ENCODE assay signal across 8 cellular contexts in genomic region chrX:33336783-33337182, GRCh38.
A peak's percentile ranks its signal among the peaks of the same experiment; 100 is the strongest.
DNase-seq lines count a peak whose midpoint lies in the region; ATAC-seq, FAIRE-seq and TF ChIP-seq lines count a peak whose summit lies in the region.

No MANE protein-coding gene starts in this region.

- H2BK120ac ChIP-seq in mesendoderm (ENCODE audit: low read depth, low read length): no peak overlapping the region

- peak; percentile 19; the same call in 1 of the 2 replicates for TF ChIP-seq RAD21 in Ishikawa (IDR thresholded peaks at IDR 0.05; ENCODE audit: low read depth)
- TF ChIP-seq RAD21 in GM12878 (IDR thresholded peaks at IDR 0.05; ENCODE audit: insufficient read depth, low read depth, low read length): peak; percentile 42; the same call in 1 of the 2 replicates

- no peak overlapping the region for H3K4me2 ChIP-seq in GM12878 (ENCODE audit: control insufficient read depth, insufficient read depth)
- H3K4me2 ChIP-seq in mesendoderm (ENCODE audit: low read length): no peak overlapping the region

- DNase-seq in DMS53 treated with DMSO at 0.1 percent for 48 hours (lab: John Stamatoyannopoulos, UW; ENCODE audit: unreplicated experiment): peak; percentile 41
- DNase-seq in GM12878 (ENCODE audit: low read depth, low spot score): no peak
- peak; percentile 26 for DNase-seq in mesendoderm
- no peak for DNase-seq in central memory CD4-positive, alpha-beta T cell
- no peak for DNase-seq in activated gamma-delta T cell treated with Interleukin-2 at 50 U/mL for 16 hours
- no peak for DNase-seq in T-helper 1 cell

- H2AFZ ChIP-seq in GM12878 (ENCODE audit: control insufficient read depth, low read depth, low read length): no peak overlapping the region

- H3K4me1 ChIP-seq in GM12878 (ENCODE audit: control insufficient read depth, insufficient read depth, low read length) (no peaks in the 10 kb centered on the region), mesendoderm (ENCODE audit: control insufficient read depth, low read depth, low read length) (no peaks in the 10 kb centered on the region)

- H3K4me3 ChIP-seq in GM12878 (no peak overlapping the region), mesendoderm (ENCODE audit: low read length) (no peak overlapping the region)

- peak; percentile 77 for ATAC-seq in GM12878
- ATAC-seq in HG03442 (IDR thresholded peaks at IDR 0.05; ENCODE audit: unreplicated experiment): no peak

- H4K20me1 ChIP-seq in GM12878 (ENCODE audit: control insufficient read depth, insufficient read depth): no peaks in the 10 kb centered on the region

- CTCF ChIA-PET in GM12878 (lab: Yijun Ruan, JAX): interaction anchor here (1.1 to 1.6 kb wide), 3 partner anchors 807 to 928 kb away, joined by 4 to 5 read pairs (median 5); no protein-coding TSS in a partner anchor

- no peaks in the 10 kb centered on the region for H3K9me3 ChIP-seq in GM12878 (replicated peaks; ENCODE audit: control insufficient read depth, insufficient read depth, low read length)

- H2AK5ac ChIP-seq in mesendoderm (ENCODE audit: low read length): no peak overlapping the region

- RAD21 ChIA-PET in GM12878 (lab: Charles Lee; ENCODE audit: unreplicated experiment): no interaction called here

- H3K79me2 ChIP-seq in GM12878 (ENCODE audit: control insufficient read depth, insufficient read depth, low read length): no peaks in the 10 kb centered on the region
- H3K79me2 ChIP-seq in mesendoderm (ENCODE audit: control insufficient read depth, insufficient read depth, low read length): no peaks in the 10 kb centered on the region

- no peak overlapping the region for H3K4ac ChIP-seq in mesendoderm (ENCODE audit: low read depth, low read length)

- WGBS in GM12878 (ENCODE audit: insufficient coverage, insufficient replicate concordance, low lambda C conversion rate, missing lambda C conversion rate): 7% methylated on average over 6 of the region's 6 CpGs
- no CpG with 5 or more reads among the region's 6 CpGs for WGBS in mesendoderm (ENCODE audit: extremely low coverage, insufficient coverage, low lambda C conversion rate)

- POLR2A ChIA-PET in GM12878 (lab: Charles Lee): no interaction called here

- H3K36me3 ChIP-seq in GM12878 (ENCODE audit: control insufficient read depth in 2 of 2, insufficient read depth in 2 of 2, low read length in 1 of 2): no peaks in the 10 kb centered on the region
- no peaks in the 10 kb centered on the region for H3K36me3 ChIP-seq in mesendoderm (ENCODE audit: control insufficient read depth, insufficient read depth, low read length)

- no peak overlapping the region for H3K27ac ChIP-seq in GM12878 (ENCODE audit: control insufficient read depth, insufficient read depth)
- H3K27ac ChIP-seq in mesendoderm (ENCODE audit: low read depth, low read length): no peak overlapping the region

- no peak overlapping the region for H4K8ac ChIP-seq in mesendoderm (ENCODE audit: low read depth, low read length)

- FAIRE-seq in GM12878 (lab: Jason Lieb, UNC): no peak

- no peak overlapping the region for H4K5ac ChIP-seq in mesendoderm (ENCODE audit: low read length)

- no peak overlapping the region for H2BK15ac ChIP-seq in mesendoderm (replicated peaks; ENCODE audit: low read depth)

- H3K79me1 ChIP-seq in mesendoderm (ENCODE audit: low read length): no peaks in the 10 kb centered on the region

- H3K56ac ChIP-seq in mesendoderm (ENCODE audit: low read length): no peak overlapping the region

- no TSS peak for BruUV-seq in GM12878 (replicated peaks; lab: Mats Ljungman, UMichigan)

- intact Hi-C loops in GM12878 (cut with micrococcal nuclease; ENCODE audit: unreplicated experiment): loop anchor here (10.0 kb wide), 1 partner anchor 802 kb away; no protein-coding TSS in a partner anchor

- H3K23ac ChIP-seq in mesendoderm (ENCODE audit: low read length): no peak overlapping the region

- no peak for TF ChIP-seq POLR2A in GM12878 (IDR thresholded peaks at IDR 0.05; ENCODE audit: low read depth, low read length)

- H2BK5ac ChIP-seq in mesendoderm (ENCODE audit: low read length): no peak overlapping the region

- SMC1A ChIA-PET in GM12878 (lab: Charles Lee; ENCODE audit: uncharacterized antibody, unreplicated experiment): no interaction called here

- in situ Hi-C loops in GM12878 (cut with MboI): no loop called here

- H3K9ac ChIP-seq in GM12878 (ENCODE audit: control insufficient read depth, insufficient read depth, low read length) (no peak overlapping the region), mesendoderm (ENCODE audit: low read length) (no peak overlapping the region)

- TF ChIP-seq EP300 in Ishikawa (IDR thresholded peaks at IDR 0.05; ENCODE audit: borderline replicate concordance): no peak
- no peak for TF ChIP-seq EP300 in GM12878 (IDR thresholded peaks at IDR 0.05; ENCODE audit: borderline replicate concordance in 1 of 2, control insufficient read depth in 1 of 2, low read depth in 2 of 2, low read length in 2 of 2)

- H3K27me3 ChIP-seq in GM12878 (replicated peaks in 1 of 2; ENCODE audit: control insufficient read depth in 2 of 2, insufficient read depth in 2 of 2, low read length in 1 of 2) (no peaks in the 10 kb centered on the region), mesendoderm (ENCODE audit: insufficient read depth, low read length, poor library complexity) (no peaks in the 10 kb centered on the region)

- H3K18ac ChIP-seq in mesendoderm (ENCODE audit: low read length): no peak overlapping the region

- peak; percentile 21 to 25 (median 22); a peak in 4 of 6 replicates for TF ChIP-seq CTCF in GM12878 (IDR thresholded peaks at IDR 0.05 in 2 of 3, conservative IDR thresholded peaks at IDR 0.05 in 1 of 3; ENCODE audit: control insufficient read depth in 2 of 3, extremely low read depth in 1 of 3, insufficient read depth in 1 of 3, low read depth in 3 of 3, low read length in 3 of 3)

TF ChIP-seq in Ishikawa, 13 proteins besides CTCF, POLR2A, EP300 and RAD21:
- TF ChIP-seq NFIC (IDR thresholded peaks at IDR 0.05) (no peak), REST (IDR thresholded peaks at IDR 0.05; ENCODE audit: low read depth) (no peak), YY1 (IDR thresholded peaks at IDR 0.05; ENCODE audit: low read depth) (no peak), ZBTB7A (IDR thresholded peaks at IDR 0.05; ENCODE audit: low read depth) (no peak), TEAD4 (IDR thresholded peaks at IDR 0.05) (no peak)
TF ChIP-seq in Ishikawa: peak in this region for 0.

TF ChIP-seq in GM12878, 131 proteins besides CTCF, POLR2A, EP300 and RAD21:
- 0 out of 2 replicates have a peak, but pooled peaks have one; percentile 13 for TF ChIP-seq RUNX3 (IDR thresholded peaks at IDR 0.05; ENCODE audit: low read length)
- no peak for TF ChIP-seq ZNF592 (IDR thresholded peaks at IDR 0.05)

Comparison
In these comparisons a context has a peak if more than half of its experiments do, and no peak if none do; other contexts are left out.
1. DNase-seq: peak in DMS53 treated with DMSO at 0.1 percent for 48 hours (single experiment) and mesendoderm (single experiment); none in GM12878 (single experiment), central memory CD4-positive, alpha-beta T cell (single experiment), activated gamma-delta T cell treated with Interleukin-2 at 50 U/mL for 16 hours (single experiment) and T-helper 1 cell (0 of 5).